17 cellular contexts compared by ENCODE assay signal in the genomic region with DNA sequence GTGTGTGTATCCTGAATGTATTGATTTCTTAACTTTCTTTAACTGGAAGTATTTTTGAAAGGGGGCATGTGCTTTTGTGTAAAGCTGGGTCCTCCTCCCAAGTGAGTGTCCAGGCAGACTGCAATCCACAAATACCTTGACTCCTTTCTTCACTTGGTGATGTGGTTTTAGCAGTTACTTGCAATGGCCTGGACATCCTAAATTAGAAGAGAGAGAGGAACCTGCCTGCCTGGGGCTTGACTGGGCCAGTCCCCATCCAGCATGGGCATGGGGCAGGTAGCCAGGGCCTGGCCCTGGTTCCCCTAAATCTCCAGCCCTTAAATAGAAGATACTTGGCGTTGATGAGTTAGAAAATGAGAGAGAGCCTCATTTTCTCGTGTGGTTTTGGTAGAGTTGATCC.
"Had no signal": no experiment of that assay in that cellular context is flagged by ENCODE, and none has a peak within 500 bp of the region (broad histone marks: within the 10 kb centered on the region; RNA-seq: fewer than 3 reads in every experiment).

No MANE protein-coding gene starts in this region.

- H3K4me3 ChIP-seq: gastrocnemius medialis, heart left ventricle, mucosa of descending colon, pancreas had no signal

- H3K27ac ChIP-seq: heart left ventricle had no signal

- H3K27ac Mint-ChIP-seq: activated CD8-positive, alpha-beta T cell treated with anti-CD3 and anti-CD28 coated beads for 36 hours; activated naive CD4-positive, alpha-beta T cell treated with anti-CD3 and anti-CD28 coated beads for 36 hours; activated naive CD8-positive, alpha-beta T cell treated with anti-CD3 and anti-CD28 coated beads, Interleukin-2, amount 50 U/mL, for 24 hours; activated T-cell treated with anti-CD3 and anti-CD28 coated beads, Interleukin-2, amount 50 U/mL, for 72 hours had no signal

- ATAC-seq: activated CD8-positive, alpha-beta T cell treated with anti-CD3 and anti-CD28 coated beads for 36 hours; activated naive CD8-positive, alpha-beta T cell treated with anti-CD3 and anti-CD28 coated beads, Interleukin-2, amount 50 U/mL, for 24 hours; activated T-cell treated with anti-CD3 and anti-CD28 coated beads, Interleukin-2, amount 50 U/mL, for 72 hours; gastrocnemius medialis; heart left ventricle; mucosa of descending colon; naive thymus-derived CD8-positive, alpha-beta T cell; SK-N-SH treated with all-trans-retinoic acid at 6 μM for 48 hours had no signal

- DNase-seq: activated CD8-positive, alpha-beta T cell treated with anti-CD3 and anti-CD28 coated beads for 36 hours; activated naive CD4-positive, alpha-beta T cell treated with anti-CD3 and anti-CD28 coated beads for 36 hours; activated naive CD8-positive, alpha-beta T cell treated with anti-CD3 and anti-CD28 coated beads, Interleukin-2, amount 50 U/mL, for 24 hours; activated T-cell treated with anti-CD3 and anti-CD28 coated beads, Interleukin-2, amount 50 U/mL, for 72 hours; dermis blood vessel endothelial cell; erythroblast; heart left ventricle; mammary epithelial cell; mucosa of descending colon; stimulated activated CD4-positive, alpha-beta T cell treated with anti-CD3 and anti-CD28 coated beads, Interleukin-15, amount 100 ng/mL, for 24 hours; stimulated activated CD4-positive, alpha-beta T cell treated with anti-CD3 and anti-CD28 coated beads, Interleukin-4, amount 100 ng/mL, for 24 hours; T-helper 1 cell had no signal

- H3K27me3 ChIP-seq: gastrocnemius medialis, heart left ventricle, pancreas had no signal

- H3K9me3 Mint-ChIP-seq: activated CD8-positive, alpha-beta T cell treated with anti-CD3 and anti-CD28 coated beads for 36 hours; activated naive CD4-positive, alpha-beta T cell treated with anti-CD3 and anti-CD28 coated beads for 36 hours; activated naive CD8-positive, alpha-beta T cell treated with anti-CD3 and anti-CD28 coated beads, Interleukin-2, amount 50 U/mL, for 24 hours; activated T-cell treated with anti-CD3 and anti-CD28 coated beads, Interleukin-2, amount 50 U/mL, for 72 hours; naive thymus-derived CD8-positive, alpha-beta T cell; stimulated activated naive CD8-positive, alpha-beta T cell treated with anti-CD3 and anti-CD28 coated beads, Interleukin-15, Interleukin-2, amounts not matched to agents 100 ng/mL and 50 ng/mL, for 24 hours had no signal

- H3K9me3 ChIP-seq: gastrocnemius medialis, heart left ventricle, mucosa of descending colon, pancreas had no signal

- H3K27me3 Mint-ChIP-seq: activated CD8-positive, alpha-beta T cell treated with anti-CD3 and anti-CD28 coated beads for 36 hours; activated naive CD8-positive, alpha-beta T cell treated with anti-CD3 and anti-CD28 coated beads, Interleukin-2, amount 50 U/mL, for 24 hours; naive thymus-derived CD8-positive, alpha-beta T cell; stimulated activated naive CD8-positive, alpha-beta T cell treated with anti-CD3 and anti-CD28 coated beads, Interleukin-15, Interleukin-2, amounts not matched to agents 100 ng/mL and 50 ng/mL, for 24 hours had no signal

- H3K4me3 Mint-ChIP-seq: activated CD8-positive, alpha-beta T cell treated with anti-CD3 and anti-CD28 coated beads for 36 hours; activated naive CD4-positive, alpha-beta T cell treated with anti-CD3 and anti-CD28 coated beads for 36 hours; activated naive CD8-positive, alpha-beta T cell treated with anti-CD3 and anti-CD28 coated beads, Interleukin-2, amount 50 U/mL, for 24 hours; activated T-cell treated with anti-CD3 and anti-CD28 coated beads, Interleukin-2, amount 50 U/mL, for 72 hours; naive thymus-derived CD8-positive, alpha-beta T cell; stimulated activated naive CD8-positive, alpha-beta T cell treated with anti-CD3 and anti-CD28 coated beads, Interleukin-15, Interleukin-2, amounts not matched to agents 100 ng/mL and 50 ng/mL, for 24 hours had no signal
